ENCODE assay signal across 18 cellular contexts in genomic region chr20:39799366-39799965, GRCh38.
"Had no signal": no experiment of that assay in that cellular context is flagged by ENCODE, and none has a peak within 500 bp of the region (broad histone marks: within the 10 kb centered on the region; RNA-seq: fewer than 3 reads in every experiment).

No MANE protein-coding gene starts in this region.

- H3K9me3 ChIP-seq: lower lobe of right lung had no signal

- H3K4me3 ChIP-seq: lower lobe of right lung had no signal

- H3K4me1 ChIP-seq: lower lobe of right lung had no signal

- H3K36me3 ChIP-seq: lower lobe of right lung, WERI-Rb-1 had no signal

- H3K27ac ChIP-seq: lower lobe of right lung, WERI-Rb-1 had no signal

- DNase-seq: activated CD4-positive, alpha-beta memory T cell treated with anti-CD3 and anti-CD28 coated beads, Interleukin-2, amount 10 ng/mL, durations not matched to agents 7 days and 5 days; activated CD4-positive, alpha-beta T cell treated with anti-CD3 and anti-CD28 coated beads for 36 hours; activated CD8-positive, alpha-beta memory T cell treated with anti-CD3 and anti-CD28 coated beads, Interleukin-2, amount 50 U/mL, for 4 hours; activated naive CD4-positive, alpha-beta T cell; central memory CD4-positive, alpha-beta T cell; cortex of kidney; effector memory CD4-positive, alpha-beta T cell; glutamatergic neuron; left cardiac atrium; lower lobe of right lung; naive thymus-derived CD4-positive, alpha-beta T cell; posterior cingulate gyrus; right cardiac atrium; stimulated activated CD4-positive, alpha-beta T cell treated with anti-CD3 and anti-CD28 coated beads, Interleukin-1b, Interleukin-23, amount 100 ng/mL, for 48 hours; stimulated activated naive B cell treated with anti-CD40 and anti-IgM and Interleukin-4, amounts not matched to agents 10 μg/mL and 1 μg/mL and 100 μg/mL, for 72 hours; substantia nigra; T-helper 1 cell; WERI-Rb-1 had no signal

- ATAC-seq: activated CD4-positive, alpha-beta T cell treated with anti-CD3 and anti-CD28 coated beads for 36 hours; lower lobe of right lung; naive thymus-derived CD4-positive, alpha-beta T cell had no signal
